In the genomic region with DNA sequence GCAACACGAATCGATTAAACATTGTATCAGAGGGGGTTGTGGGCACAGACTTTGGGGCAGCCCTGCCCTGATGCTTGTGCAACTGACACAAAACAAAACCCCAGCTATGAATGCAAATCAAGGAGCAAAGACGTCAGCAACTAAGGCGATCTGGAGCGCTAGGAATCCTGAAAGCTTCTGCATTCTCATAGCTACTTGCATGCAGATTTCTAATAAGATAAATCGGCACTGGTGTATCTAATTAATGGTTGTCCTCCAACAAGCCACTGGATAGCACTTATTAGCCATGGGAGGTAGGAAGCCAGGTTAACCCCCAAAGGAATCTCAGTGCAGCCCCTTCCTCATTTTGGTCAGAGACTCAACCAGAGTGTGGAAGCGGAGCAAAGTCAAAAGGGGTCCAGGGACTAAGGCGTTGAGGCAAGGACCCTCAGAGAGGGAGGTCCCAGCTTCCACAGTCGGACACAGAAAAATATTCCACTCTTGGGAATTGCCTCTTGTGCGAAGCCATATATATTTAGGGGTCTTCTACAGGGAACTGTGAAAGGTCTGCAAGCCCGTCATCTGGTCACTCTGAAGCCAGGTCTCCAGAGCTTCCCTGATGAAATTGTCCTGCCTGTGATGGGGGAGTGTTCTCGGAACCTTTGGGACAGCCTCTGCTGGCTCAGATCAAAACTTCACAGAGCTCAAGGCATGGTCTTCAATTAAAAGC, we compare ENCODE assay signal across 9 cellular contexts.
DNase-seq lines count a peak whose midpoint lies in the region; ATAC-seq and TF ChIP-seq lines count a peak whose summit lies in the region.
"Had no signal": no experiment of that assay in that cellular context is flagged by ENCODE, and none has a peak within 500 bp of the region (broad histone marks: within the 10 kb centered on the region; RNA-seq: fewer than 3 reads in every experiment).

No MANE protein-coding gene starts in this region.

- intact Hi-C loops in sciatic nerve (cut with DNase I), result no loop called here

- H2AFZ ChIP-seq in SK-N-SH (ENCODE audit: low read depth), result no peak overlapping the region

- peak overlapping the region; percentile 46; the same call in 1 of the 2 replicates for H3K9ac ChIP-seq in ES-I3 (ENCODE audit: low read depth, low read length)
- no peak overlapping the region for H3K9ac ChIP-seq in SK-N-SH

- H3K79me2 ChIP-seq in SK-N-SH (ENCODE audit: insufficient read depth), result no peaks in the 10 kb centered on the region

- peak overlapping the region; percentile 65 for H3K4me2 ChIP-seq in SK-N-SH

- no peak for TF ChIP-seq EP300 in SK-N-SH (IDR thresholded peaks at IDR 0.05; ENCODE audit: borderline replicate concordance in 1 of 2, low read depth in 1 of 2, low read length in 1 of 2)

- CTCF ChIA-PET in SK-N-SH (lab: Yijun Ruan, JAX), result interaction anchor here (0.9 to 2.8 kb wide), 16 partner anchors 17 to 117 kb away, joined by 3 to 14 read pairs (median 4); no protein-coding TSS in a partner anchor

- H3K9me3 ChIP-seq in ES-I3 (ENCODE audit: control insufficient read depth, insufficient read depth, low read length) (no peaks in the 10 kb centered on the region), SK-N-SH (no peaks in the 10 kb centered on the region), right atrium auricular region (no peaks in the 10 kb centered on the region)

- H3K27me3 ChIP-seq in SK-N-SH (ENCODE audit: insufficient read depth), result no peaks in the 10 kb centered on the region; the same call in 1 of the 2 replicates
- peaks cover 7 to 10% of the 10 kb centered on the region in 2 donors for H3K27me3 ChIP-seq in right atrium auricular region

- H3F3A ChIP-seq in SK-N-SH (replicated peaks; ENCODE audit: insufficient read depth), result no peaks in the 10 kb centered on the region

- H3K4me1 ChIP-seq in ES-I3 (ENCODE audit: insufficient read depth, low read length) (peaks cover 16% of the 10 kb centered on the region), SK-N-SH (ENCODE audit: control insufficient read depth in 1 of 2, insufficient read depth in 2 of 2, low read depth in 1 of 2, low read length in 1 of 2) (peaks cover 0 to 38% of the 10 kb centered on the region in 2 experiments; a peak in 2 of 4 replicates), right atrium auricular region (peaks cover 0 to 44% of the 10 kb centered on the region in 2 donors)

- DNase-seq in SK-N-SH, result peak; percentile 46
- DNase-seq in right atrium auricular region (ENCODE audit: low spot score), result no peak
- DNase-seq in sciatic nerve (ENCODE audit: low spot score), result no peak
- no peak for DNase-seq in left lobe of liver (ENCODE audit: low spot score)
- DNase-seq in NCI-H2107 treated with DMSO at 0.1 percent for 48 hours (lab: John Stamatoyannopoulos, UW; ENCODE audit: unreplicated experiment), result no peak
- DNase-seq in activated CD4-positive, alpha-beta T cell treated with anti-CD3 and anti-CD28 coated beads for 4 hours, result no peak
- DNase-seq: activated CD8-positive, alpha-beta T cell treated with anti-CD3 and anti-CD28 coated beads for 36 hours had no signal

- peak; percentile 16 for ATAC-seq in sciatic nerve
- no peak for ATAC-seq in left lobe of liver
- no peak for ATAC-seq in HG03108 (IDR thresholded peaks at IDR 0.05; ENCODE audit: unreplicated experiment)
- ATAC-seq: activated CD8-positive, alpha-beta T cell treated with anti-CD3 and anti-CD28 coated beads for 36 hours had no signal

- H3K27ac ChIP-seq in SK-N-SH (ENCODE audit: low read depth in 2 of 2, low read length in 1 of 2) (peak overlapping the region in 1 of 2 experiments; percentile 73; a peak in 1 of 4 replicates), right atrium auricular region (peak overlapping the region; percentile 70 to 80)

- no peak for TF ChIP-seq CTCF in SK-N-SH (IDR thresholded peaks at IDR 0.05)
- no peak for TF ChIP-seq CTCF in right atrium auricular region (IDR thresholded peaks at IDR 0.05)

- H3K4me3 ChIP-seq in SK-N-SH (ENCODE audit: low read depth in 2 of 2, low read length in 1 of 2), result peak overlapping the region; percentile 23 to 36; a peak in 2 of 4 replicates
- H3K4me3 ChIP-seq in right atrium auricular region, result peak overlapping the region; percentile 6 to 44

- 6% methylated on average over 10 of the region's 12 CpGs for WGBS in SK-N-SH (ENCODE audit: low lambda C conversion rate)

- no peaks in the 10 kb centered on the region for H3K9me2 ChIP-seq in SK-N-SH

- no peak for TF ChIP-seq RAD21 in SK-N-SH (IDR thresholded peaks at IDR 0.05; ENCODE audit: low read length)

- H4K20me1 ChIP-seq in SK-N-SH (ENCODE audit: insufficient read depth), result no peaks in the 10 kb centered on the region

- H3K36me3 ChIP-seq in ES-I3 (ENCODE audit: insufficient read depth, low read length) (no peaks in the 10 kb centered on the region), SK-N-SH (replicated peaks in 1 of 2; ENCODE audit: control insufficient read depth in 1 of 2, insufficient read depth in 2 of 2, low read length in 1 of 2) (no peaks in the 10 kb centered on the region), right atrium auricular region (no peaks in the 10 kb centered on the region)

- POLR2A ChIA-PET in SK-N-SH (lab: Yijun Ruan, JAX), result no interaction called here

TF ChIP-seq in SK-N-SH, 30 proteins besides CTCF, POLR2A, EP300 and RAD21:
- TF ChIP-seq, protein P1, sequence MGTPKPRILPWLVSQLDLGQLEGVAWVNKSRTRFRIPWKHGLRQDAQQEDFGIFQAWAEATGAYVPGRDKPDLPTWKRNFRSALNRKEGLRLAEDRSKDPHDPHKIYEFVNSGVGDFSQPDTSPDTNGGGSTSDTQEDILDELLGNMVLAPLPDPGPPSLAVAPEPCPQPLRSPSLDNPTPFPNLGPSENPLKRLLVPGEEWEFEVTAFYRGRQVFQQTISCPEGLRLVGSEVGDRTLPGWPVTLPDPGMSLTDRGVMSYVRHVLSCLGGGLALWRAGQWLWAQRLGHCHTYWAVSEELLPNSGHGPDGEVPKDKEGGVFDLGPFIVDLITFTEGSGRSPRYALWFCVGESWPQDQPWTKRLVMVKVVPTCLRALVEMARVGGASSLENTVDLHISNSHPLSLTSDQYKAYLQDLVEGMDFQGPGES (IDR thresholded peaks at IDR 0.05; ENCODE audit: low read depth, low read length), result no peak
- TF ChIP-seq ELF1 (IDR thresholded peaks at IDR 0.05), result no peak
- TF ChIP-seq, protein P2, sequence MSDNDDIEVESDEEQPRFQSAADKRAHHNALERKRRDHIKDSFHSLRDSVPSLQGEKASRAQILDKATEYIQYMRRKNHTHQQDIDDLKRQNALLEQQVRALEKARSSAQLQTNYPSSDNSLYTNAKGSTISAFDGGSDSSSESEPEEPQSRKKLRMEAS (IDR thresholded peaks at IDR 0.05; ENCODE audit: low read depth), result no peak
